13 cellular contexts compared by ENCODE assay signal in the genomic region with DNA sequence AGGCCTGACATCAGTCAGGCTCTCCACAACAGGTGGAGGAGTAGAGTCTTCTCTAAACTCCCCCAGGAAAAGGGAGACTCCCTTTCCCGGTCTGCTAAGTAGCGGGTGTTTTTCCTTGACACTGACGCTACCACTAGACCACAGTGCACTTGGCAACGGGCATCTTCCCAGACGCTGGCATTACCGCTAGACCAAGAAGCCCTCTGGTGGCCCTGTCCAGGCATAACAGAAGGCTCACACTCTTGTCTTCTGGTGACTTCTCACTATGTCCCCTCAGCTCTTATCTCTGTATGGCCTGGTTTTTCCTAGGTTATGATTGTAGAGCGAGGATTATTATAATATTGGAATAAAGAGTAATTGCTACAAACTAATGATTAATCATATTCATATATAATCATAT. TPM values are rescaled to one million over a fixed set of nuclear protein-coding genes. Genes with fewer than 3 reads are reported as not detected.
DNase-seq lines count a peak whose midpoint lies in the region; TF ChIP-seq lines count a peak whose summit lies in the region.
"Not testable (repeated sequence)": the region's sequence is repeated elsewhere in the genome, so short reads cannot be mapped to it uniquely, and the experiment has no call there.
"Had no signal": no experiment of that assay in that cellular context is flagged by ENCODE, and none has a peak within 500 bp of the region (broad histone marks: within the 10 kb centered on the region; RNA-seq: fewer than 3 reads in every experiment).

No MANE protein-coding gene starts in this region.

- peak; percentile 4 for DNase-seq in ELR (ENCODE audit: low read depth)
- peak; percentile 5 for DNase-seq in HT1080 (ENCODE audit: low read depth)
- peak; percentile 19 for DNase-seq in NCI-H2227 (lab: John Stamatoyannopoulos, UW; ENCODE audit: unreplicated experiment)
- DNase-seq in RKO (ENCODE audit: low spot score), result peak; percentile 16
- not testable (repeated sequence) for DNase-seq in astrocyte of the spinal cord (ENCODE audit: low read depth, low spot score)
- DNase-seq in fibroblast of the aortic adventitia (ENCODE audit: low read depth), result peak; percentile 2

- in situ Hi-C loops in astrocyte of the spinal cord (cut with HindIII; ENCODE audit: low sequenced_read_pairs), result not testable (repeated sequence)

- peak; percentile 7 for TF ChIP-seq CTCF in astrocyte of the spinal cord (IDR thresholded peaks at IDR 0.05; ENCODE audit: low read depth, low read length)
- TF ChIP-seq CTCF in fibroblast of the aortic adventitia (IDR thresholded peaks at IDR 0.05; ENCODE audit: insufficient read depth, low read length), result not testable (repeated sequence)

- not testable (repeated sequence) for H3K4me3 ChIP-seq in astrocyte of the spinal cord (ENCODE audit: low read depth, low read length); fibroblast of the aortic adventitia (ENCODE audit: low read depth, low read length)

RNA-seq across cellular contexts. Expression of a gene that starts 20.7 kb away (rescaled TPM):
- not detected in 2 replicates for total RNA-seq in HT1080 (2014; rRNA removed; shearing (Covaris generic))
- polyA plus RNA-seq in HT1080 (2015; cell fraction: cytosol; rRNA removed), result not detected in 2 replicates
- polyA plus RNA-seq in HT1080 (2015; cell fraction: nucleus; rRNA removed), result not detected in 2 replicates
- total RNA-seq in fibroblast of the aortic adventitia (ENCODE audit: low replicate concordance), result not detected in 2 replicates
- total RNA-seq: A673; Caco-2; CD8-positive, alpha-beta memory T cell; G401; GM12878; HFFc6 had no signal
- polyA plus RNA-seq: BJ; CD8-positive, alpha-beta memory T cell had no signal
